1 cellular context compared by ENCODE assay signal in genomic region chr4:95167809-95168208, GRCh38.
TF ChIP-seq lines count a peak whose summit lies in the region.

No MANE protein-coding gene starts in this region.

TF ChIP-seq in GM23338, 12 proteins besides CTCF, POLR2A, EP300 and RAD21 (continued from another document):
- TF ChIP-seq POLR2AphosphoS5 (IDR thresholded peaks at IDR 0.05; ENCODE audit: low read depth) (no peak), JUNB (IDR thresholded peaks at IDR 0.05; ENCODE audit: unreplicated experiment) (no peak), ZNF114 (CRISPR knock-in tag; IDR thresholded peaks at IDR 0.05) (no peak), NANOG (IDR thresholded peaks at IDR 0.05; ENCODE audit: borderline replicate concordance) (no peak), REST (IDR thresholded peaks at IDR 0.05; ENCODE audit: unreplicated experiment) (no peak), EZH2 (IDR thresholded peaks at IDR 0.05; ENCODE audit: low read depth, unreplicated experiment) (no peak), ZNF331 (CRISPR knock-in tag; IDR thresholded peaks at IDR 0.05; ENCODE audit: low read depth) (no peak), ETS1 (IDR thresholded peaks at IDR 0.05) (no peak), CREB1 (CRISPR knock-in tag; IDR thresholded peaks at IDR 0.05; ENCODE audit: low read depth) (no peak)
